In the genomic region with DNA sequence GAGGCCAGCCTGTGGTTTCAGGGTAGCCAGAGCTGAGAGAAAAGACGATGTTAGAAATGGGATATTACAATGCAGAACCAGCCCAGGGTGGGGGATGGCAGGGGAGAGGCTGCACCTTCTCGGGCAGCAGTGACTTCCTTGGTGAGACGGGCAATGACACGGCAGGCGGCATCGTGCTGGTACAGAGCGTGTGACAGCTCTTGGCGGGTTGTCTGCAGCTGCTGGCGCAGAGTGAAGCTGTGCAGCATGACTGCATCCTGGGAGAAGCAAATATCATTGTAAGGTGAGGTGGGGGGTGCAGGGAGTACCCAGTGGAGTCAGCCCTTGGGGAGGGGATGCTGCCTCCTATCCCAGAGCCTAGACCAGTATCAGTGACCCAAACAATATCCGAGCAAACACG, we compare ENCODE assay signal across 21 cellular contexts. TPM values are rescaled to one million over a fixed set of nuclear protein-coding genes. Genes with fewer than 3 reads are reported as not detected.
"Had no signal": no experiment of that assay in that cellular context is flagged by ENCODE, and none has a peak within 500 bp of the region (broad histone marks: within the 10 kb centered on the region; RNA-seq: fewer than 3 reads in every experiment).

No MANE protein-coding gene starts in this region.

- H3K27ac Mint-ChIP-seq: activated CD8-positive, alpha-beta memory T cell treated with anti-CD3 and anti-CD28 coated beads, Interleukin-2, amount 10 ng/mL, durations not matched to agents 7 days and 5 days; activated naive CD8-positive, alpha-beta T cell treated with anti-CD3 and anti-CD28 coated beads, Interleukin-2, amount 10 ng/mL, durations not matched to agents 7 days and 5 days; mesothelial cell of epicardium; natural killer cell treated with Interleukin-12 subunit alpha and Interleukin-12 subunit beta and Interleukin-15 and Interleukin-18, amount 100 ng/mL, for 72 hours had no signal

- H3K9me3 Mint-ChIP-seq: activated naive CD8-positive, alpha-beta T cell treated with anti-CD3 and anti-CD28 coated beads, Interleukin-2, amount 10 ng/mL, durations not matched to agents 7 days and 5 days; brain; mesothelial cell of epicardium; natural killer cell treated with Interleukin-12 subunit alpha and Interleukin-12 subunit beta and Interleukin-15 and Interleukin-18, amount 100 ng/mL, for 72 hours had no signal

- DNase-seq: activated CD4-positive, alpha-beta T cell treated with anti-CD3 and anti-CD28 coated beads for 1 hour; activated CD4-positive, alpha-beta T cell treated with anti-CD3 and anti-CD28 coated beads, Interleukin-2, amount 50 U/mL, for 48 hours; activated CD8-positive, alpha-beta memory T cell treated with anti-CD3 and anti-CD28 coated beads, Interleukin-2, amount 10 ng/mL, durations not matched to agents 7 days and 5 days; activated effector memory CD4-positive, alpha-beta T cell treated with Interleukin-2 at 50 U/mL for 16 hours; activated naive CD8-positive, alpha-beta T cell treated with anti-CD3 and anti-CD28 coated beads, Interleukin-2, amount 10 ng/mL, durations not matched to agents 7 days and 5 days; caudate nucleus; foreskin fibroblast; hippocampal formation; lower lobe of right lung; stimulated activated CD4-positive, alpha-beta T cell treated with anti-CD3 and anti-CD28 coated beads, Interleukin-12 subunit alpha, Interleukin-12 subunit beta, amount 100 ng/mL, for 4 hours; stimulated activated CD4-positive, alpha-beta T cell treated with anti-CD3 and anti-CD28 coated beads, Interleukin-1b, Interleukin-23, amount 100 ng/mL, for 48 hours; stimulated activated CD8-positive, alpha-beta memory T cell treated with anti-CD3 and anti-CD28 coated beads, Interleukin-4, amount 100 ng/mL, for 48 hours; stimulated activated naive CD4-positive, alpha-beta T cell treated with Interleukin-2 at 50 U/mL for 16 hours; SW 1271; trophoblast cell; WERI-Rb-1 had no signal

- H3K27me3 Mint-ChIP-seq: activated CD8-positive, alpha-beta memory T cell treated with anti-CD3 and anti-CD28 coated beads, Interleukin-2, amount 10 ng/mL, durations not matched to agents 7 days and 5 days; activated naive CD8-positive, alpha-beta T cell treated with anti-CD3 and anti-CD28 coated beads, Interleukin-2, amount 10 ng/mL, durations not matched to agents 7 days and 5 days; natural killer cell treated with Interleukin-12 subunit alpha and Interleukin-12 subunit beta and Interleukin-15 and Interleukin-18, amount 100 ng/mL, for 72 hours had no signal

- ATAC-seq: activated CD8-positive, alpha-beta memory T cell treated with anti-CD3 and anti-CD28 coated beads, Interleukin-2, amount 10 ng/mL, durations not matched to agents 7 days and 5 days; lower lobe of right lung; natural killer cell treated with Interleukin-12 subunit alpha and Interleukin-12 subunit beta and Interleukin-15 and Interleukin-18, amount 100 ng/mL, for 72 hours had no signal

- H3K4me3 Mint-ChIP-seq: activated CD8-positive, alpha-beta memory T cell treated with anti-CD3 and anti-CD28 coated beads, Interleukin-2, amount 10 ng/mL, durations not matched to agents 7 days and 5 days; activated naive CD8-positive, alpha-beta T cell treated with anti-CD3 and anti-CD28 coated beads, Interleukin-2, amount 10 ng/mL, durations not matched to agents 7 days and 5 days; mesothelial cell of epicardium; natural killer cell treated with Interleukin-12 subunit alpha and Interleukin-12 subunit beta and Interleukin-15 and Interleukin-18, amount 100 ng/mL, for 72 hours had no signal

RNA-seq across cellular contexts. Expression of gene ZP1, which starts 35.3 kb away (rescaled TPM):
- total RNA-seq: activated CD8-positive, alpha-beta memory T cell treated with anti-CD3 and anti-CD28 coated beads, Interleukin-2, amount 10 ng/mL, durations not matched to agents 7 days and 5 days; lower lobe of right lung; natural killer cell treated with Interleukin-12 subunit alpha and Interleukin-12 subunit beta and Interleukin-15 and Interleukin-18, amount 100 ng/mL, for 72 hours; progenitor cell of endocrine pancreas; temporal lobe had no signal
